ENCODE assay signal across 14 cellular contexts in the genomic region with DNA sequence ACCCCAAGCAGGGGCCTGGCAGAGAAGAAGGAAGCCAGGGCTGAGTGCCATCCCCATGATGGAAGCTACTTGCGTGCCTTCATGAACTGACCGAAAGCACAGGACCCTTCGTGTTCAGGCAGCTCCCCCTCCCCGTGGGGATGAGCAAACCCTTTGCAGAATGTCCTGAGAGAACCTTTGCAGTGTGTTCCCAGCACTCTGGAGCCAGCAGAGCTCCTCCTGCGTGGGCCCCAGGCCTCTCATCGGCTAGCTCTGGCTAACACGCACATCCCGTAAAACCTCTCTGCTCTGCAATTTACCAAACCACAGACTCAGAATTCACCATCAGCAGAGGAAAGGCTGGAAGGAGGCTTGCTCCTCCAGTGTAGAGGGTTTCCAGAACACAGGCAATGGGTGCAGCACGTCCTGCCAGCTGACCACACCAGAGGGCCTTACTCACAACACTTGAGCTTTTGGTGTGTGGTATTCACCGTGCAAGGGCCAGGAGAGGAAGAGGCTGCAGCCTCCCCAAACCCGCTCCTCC. TPM values are rescaled to one million over a fixed set of nuclear protein-coding genes. Genes with fewer than 3 reads are reported as not detected.
DNase-seq lines count a peak whose midpoint lies in the region; ATAC-seq and TF ChIP-seq lines count a peak whose summit lies in the region.
"Had no signal": no experiment of that assay in that cellular context is flagged by ENCODE, and none has a peak within 500 bp of the region (broad histone marks: within the 10 kb centered on the region; RNA-seq: fewer than 3 reads in every experiment).

No MANE protein-coding gene starts in this region.

- no peaks in the 10 kb centered on the region for H3K9me2 ChIP-seq in Loucy (replicated peaks; ENCODE audit: low read depth, low read length)

- H3K14ac ChIP-seq in mesenchymal stem cell (ENCODE audit: low read length in 2 of 2), result no peak overlapping the region

- H2AK5ac ChIP-seq in mesenchymal stem cell (ENCODE audit: low read length, severe bottlenecking), result no peak overlapping the region

- H3K4me2 ChIP-seq in Loucy (ENCODE audit: low read depth, low read length, poor library complexity, severe bottlenecking) (peak overlapping the region; percentile 89), mesenchymal stem cell (ENCODE audit: low read length, poor library complexity, severe bottlenecking) (no peak overlapping the region)

- no peak for DNase-seq in epithelial cell of prostate (ENCODE audit: low read depth, low spot score)
- peak; percentile 97 for DNase-seq in mesenchymal stem cell
- peak; percentile 48 for DNase-seq in testis
- DNase-seq in T-helper 9 cell, result no peak
- no peak for DNase-seq in NCI-H82 treated with DMSO at 0.1 percent for 48 hours (lab: John Stamatoyannopoulos, UW; ENCODE audit: unreplicated experiment)
- no peak for DNase-seq in dedifferentiated amniotic fluid mesenchymal stem cell (ENCODE audit: extremely low spot score)
- DNase-seq: activated CD4-positive, alpha-beta T cell treated with anti-CD3 and anti-CD28 coated beads, Interleukin-2, amount 10 ng/mL, durations not matched to agents 24 days and 14 days; DMS79 treated with DMSO at 0.1 percent for 48 hours; NCI-H226; spleen had no signal

- H3K9ac ChIP-seq in Loucy (ENCODE audit: low read depth, low read length, poor library complexity, severe bottlenecking) (peak overlapping the region; percentile 53), mesenchymal stem cell (ENCODE audit: low read length) (peak overlapping the region; percentile 87)

- peaks cover 68% of the 10 kb centered on the region for H3K4me1 ChIP-seq in Loucy (ENCODE audit: insufficient read depth, low read length, poor library complexity, severe bottlenecking)
- peaks cover 24% of the 10 kb centered on the region for H3K4me1 ChIP-seq in mesenchymal stem cell (ENCODE audit: control insufficient read depth, insufficient read depth, low read depth, low read length)
- peaks cover 43% of the 10 kb centered on the region for H3K4me1 ChIP-seq in testis

- no peaks in the 10 kb centered on the region for H3K79me1 ChIP-seq in mesenchymal stem cell (replicated peaks; ENCODE audit: low read length, poor library complexity, severe bottlenecking)

- peak overlapping the region; percentile 22 for H4K91ac ChIP-seq in mesenchymal stem cell (ENCODE audit: low read length)

- intact Hi-C loops in testis (cut with DNase I; ENCODE audit: low total_unique reads), result no loop called here

- peak overlapping the region; percentile 6 to 79 for H3K18ac ChIP-seq in mesenchymal stem cell (ENCODE audit: low read depth in 1 of 2, low read length in 2 of 2)

- H4K8ac ChIP-seq in mesenchymal stem cell (ENCODE audit: low read length), result peak overlapping the region; percentile 67

- H3K36me3 ChIP-seq in Loucy (ENCODE audit: insufficient read depth, low read length), result no peaks in the 10 kb centered on the region
- no peaks in the 10 kb centered on the region for H3K36me3 ChIP-seq in mesenchymal stem cell (ENCODE audit: control insufficient read depth in 1 of 2, insufficient read depth in 2 of 2, low read depth in 1 of 2, low read length in 2 of 2)
- no peaks in the 10 kb centered on the region for H3K36me3 ChIP-seq in testis (ENCODE audit: low read depth, missing control alignments)
- H3K36me3 ChIP-seq: spleen had no signal

- H3K27me3 ChIP-seq in Loucy (ENCODE audit: insufficient read depth, low read length, poor library complexity, severe bottlenecking), result no peaks in the 10 kb centered on the region
- H3K27me3 ChIP-seq in mesenchymal stem cell (ENCODE audit: control insufficient read depth in 1 of 2, insufficient read depth in 1 of 2, low read length in 2 of 2), result peaks cover 0 to 16% of the 10 kb centered on the region in 2 experiments
- H3K27me3 ChIP-seq in testis, result no peaks in the 10 kb centered on the region

- H4K20me1 ChIP-seq in Loucy (ENCODE audit: insufficient read depth, low read length, poor library complexity, severe bottlenecking), result peaks cover 9% of the 10 kb centered on the region

- no peak overlapping the region for H3K23ac ChIP-seq in mesenchymal stem cell (ENCODE audit: low read length in 2 of 2)

- peaks cover 70% of the 10 kb centered on the region for H3K79me2 ChIP-seq in Loucy (ENCODE audit: insufficient read depth, low read length)

- H3K4me3 ChIP-seq in Loucy (ENCODE audit: low read length, poor library complexity, severe bottlenecking), result peak overlapping the region; percentile 82
- peak overlapping the region in 1 of 2 experiments; percentile 88 for H3K4me3 ChIP-seq in mesenchymal stem cell (ENCODE audit: insufficient read depth in 1 of 2, low read depth in 1 of 2, low read length in 2 of 2)
- H3K4me3 ChIP-seq in testis, result no peak overlapping the region
- H3K4me3 ChIP-seq: K562 had no signal

- no peak overlapping the region for H2BK120ac ChIP-seq in mesenchymal stem cell (ENCODE audit: low read depth, low read length)

- WGBS in mesenchymal stem cell, result 47% methylated on average over 9 of the region's 11 CpGs
- WGBS in testis, 2 donors, result 60 to 62% methylated on average over 3 to 11 of the region's 11 CpGs

- H3F3A ChIP-seq in Loucy (ENCODE audit: low read depth), result no peaks in the 10 kb centered on the region

- H2AFZ ChIP-seq in Loucy (ENCODE audit: low read length) (no peak overlapping the region), mesenchymal stem cell (ENCODE audit: low read depth, low read length) (no peak overlapping the region)

- no peak overlapping the region for H3K4ac ChIP-seq in mesenchymal stem cell (ENCODE audit: low read depth in 1 of 2, low read length in 2 of 2)

- TF ChIP-seq POLR2A in testis (IDR thresholded peaks at IDR 0.05), result no peak

- H2BK15ac ChIP-seq in mesenchymal stem cell (ENCODE audit: low read depth, poor library complexity, severe bottlenecking), result peak overlapping the region; percentile 44

- H3K27ac ChIP-seq in epithelial cell of prostate (peak overlapping the region; percentile 94), mesenchymal stem cell (ENCODE audit: low read length, poor library complexity, severe bottlenecking) (no peak overlapping the region), testis (no peak overlapping the region)

- ATAC-seq in GM21717 (IDR thresholded peaks at IDR 0.05; ENCODE audit: unreplicated experiment), result no peak
- ATAC-seq: K562, left colon had no signal

- no peaks in the 10 kb centered on the region for H3K9me3 ChIP-seq in Loucy (ENCODE audit: insufficient read depth, low read depth, low read length)
- H3K9me3 ChIP-seq in mesenchymal stem cell (ENCODE audit: control insufficient read depth, low read length), result no peaks in the 10 kb centered on the region
- no peaks in the 10 kb centered on the region for H3K9me3 ChIP-seq in testis
- H3K9me3 ChIP-seq: spleen had no signal

- TF ChIP-seq CTCF in Loucy (conservative IDR thresholded peaks at IDR 0.05; ENCODE audit: low read length) (no peak), testis (IDR thresholded peaks at IDR 0.05) (no peak)

- no peak overlapping the region for H2BK5ac ChIP-seq in mesenchymal stem cell (ENCODE audit: low read depth, low read length, poor library complexity, severe bottlenecking)

- H2BK12ac ChIP-seq in mesenchymal stem cell (ENCODE audit: low read length in 2 of 2), result no peak overlapping the region

RNA-seq across cellular contexts. Expression of gene SH3PXD2A, which starts 3.1 kb away (rescaled TPM):
- polyA plus RNA-seq in mesenchymal stem cell (2013, experiment 1 of 2), result 8.7 TPM
- polyA plus RNA-seq in mesenchymal stem cell (2013, experiment 2 of 2), result 8.7 TPM
- 10 to 100 TPM; 10.8 to 12.0 TPM for total RNA-seq in testis
- polyA plus RNA-seq in testis (ENCODE audit: insufficient read depth, low read depth, low replicate concordance), result 12.1 TPM

Comparison
In these comparisons a context has a peak if more than half of its experiments do, and no peak if none do; other contexts are left out.
1. DNase-seq: peak in mesenchymal stem cell (single experiment) and testis (single experiment); none in epithelial cell of prostate (single experiment), T-helper 9 cell (single experiment), NCI-H82 treated with DMSO at 0.1 percent for 48 hours (single experiment) and dedifferentiated amniotic fluid mesenchymal stem cell (single experiment).